13 cellular contexts compared by ENCODE assay signal in genomic region chr10:50385610-50386009, GRCh38.
DNase-seq lines count a peak whose midpoint lies in the region; ATAC-seq and TF ChIP-seq lines count a peak whose summit lies in the region.
"Had no signal": no experiment of that assay in that cellular context is flagged by ENCODE, and none has a peak within 500 bp of the region (broad histone marks: within the 10 kb centered on the region; RNA-seq: fewer than 3 reads in every experiment).

No MANE protein-coding gene starts in this region.

- WGBS in testis, 2 donors: 75% methylated on average over 3 of the region's 3 CpGs

- H3K27me3 ChIP-seq in left lung: no peaks in the 10 kb centered on the region
- no peaks in the 10 kb centered on the region for H3K27me3 ChIP-seq in testis
- H3K27me3 ChIP-seq: esophagus muscularis mucosa had no signal

- no peaks in the 10 kb centered on the region for H3K36me3 Mint-ChIP-seq in natural killer cell treated with Interleukin-12 subunit alpha and Interleukin-12 subunit beta and Interleukin-15 and Interleukin-18, amount 100 ng/mL, for 72 hours

- H3K36me3 ChIP-seq in left lung (no peaks in the 10 kb centered on the region), testis (ENCODE audit: low read depth, missing control alignments) (no peaks in the 10 kb centered on the region)
- H3K36me3 ChIP-seq: esophagus muscularis mucosa had no signal

- H3K4me1 ChIP-seq in left lung (peaks cover 6 to 46% of the 10 kb centered on the region in 2 donors), testis (no peaks in the 10 kb centered on the region)

- no peak overlapping the region for H3K4me3 Mint-ChIP-seq in natural killer cell treated with Interleukin-12 subunit alpha and Interleukin-12 subunit beta and Interleukin-15 and Interleukin-18, amount 100 ng/mL, for 72 hours
- H3K4me3 Mint-ChIP-seq: T-helper 2 cell treated with Interferon-gamma antibody and Interleukin-4, amounts not matched to agents 5 μg/mL and 100 μg/mL, for 36 hours had no signal

- peak overlapping the region in 1 of 2 donors; percentile 56 for H3K27ac Mint-ChIP-seq in natural killer cell treated with Interleukin-12 subunit alpha and Interleukin-12 subunit beta and Interleukin-15 and Interleukin-18, amount 100 ng/mL, for 72 hours
- H3K27ac Mint-ChIP-seq: T-helper 2 cell treated with Interferon-gamma antibody and Interleukin-4, amounts not matched to agents 5 μg/mL and 100 μg/mL, for 36 hours had no signal

- no peaks in the 10 kb centered on the region for H3K27me3 Mint-ChIP-seq in natural killer cell treated with Interleukin-12 subunit alpha and Interleukin-12 subunit beta and Interleukin-15 and Interleukin-18, amount 100 ng/mL, for 72 hours

- intact Hi-C loops in left lung (cut with DNase I): no loop called here
- intact Hi-C loops in testis (cut with DNase I; ENCODE audit: low total_unique reads): no loop called here

- peak; percentile 12 for ATAC-seq in left lung
- no peak for ATAC-seq in HG03045 (IDR thresholded peaks at IDR 0.05; ENCODE audit: unreplicated experiment)
- no peak for ATAC-seq in natural killer cell treated with Interleukin-12 subunit alpha and Interleukin-12 subunit beta and Interleukin-15 and Interleukin-18, amount 100 ng/mL, for 72 hours

- H3K27ac ChIP-seq in cingulate gyrus (ENCODE audit: low read depth, low read length) (peak overlapping the region; percentile 83), left lung (peak overlapping the region in 1 of 2 donors; percentile 1), testis (no peak overlapping the region)

- H3K9me3 ChIP-seq in left lung (no peaks in the 10 kb centered on the region), testis (no peaks in the 10 kb centered on the region)
- H3K9me3 ChIP-seq: esophagus muscularis mucosa had no signal

- peaks cover 18 to 23% of the 10 kb centered on the region in 2 donors for H3K4me1 Mint-ChIP-seq in natural killer cell treated with Interleukin-12 subunit alpha and Interleukin-12 subunit beta and Interleukin-15 and Interleukin-18, amount 100 ng/mL, for 72 hours (ENCODE audit: low read depth in 2 of 2)

- H3K9me3 Mint-ChIP-seq in natural killer cell treated with Interleukin-12 subunit alpha and Interleukin-12 subunit beta and Interleukin-15 and Interleukin-18, amount 100 ng/mL, for 72 hours: no peaks in the 10 kb centered on the region
- H3K9me3 Mint-ChIP-seq: T-helper 2 cell treated with Interferon-gamma antibody and Interleukin-4, amounts not matched to agents 5 μg/mL and 100 μg/mL, for 36 hours had no signal

- TF ChIP-seq CTCF in left lung (IDR thresholded peaks at IDR 0.05): no peak
- TF ChIP-seq CTCF in testis (IDR thresholded peaks at IDR 0.05): no peak

- no peak overlapping the region for H3K4me3 ChIP-seq in left lung
- H3K4me3 ChIP-seq in testis: no peak overlapping the region
- H3K4me3 ChIP-seq: esophagus muscularis mucosa, lung had no signal

- TF ChIP-seq POLR2A in testis (IDR thresholded peaks at IDR 0.05): no peak

- DNase-seq in LHCN-M2 (ENCODE audit: low read depth) (peak; percentile 53), left lung (no peak), testis (peak; percentile 20), SKM-1 treated with dmso at 0.1 percent for 144 hours (lab: John Stamatoyannopoulos, UW; ENCODE audit: unreplicated experiment) (no peak), MV-4-11 (lab: John Stamatoyannopoulos, UW) (no peak)
- DNase-seq in natural killer cell treated with Interleukin-12 subunit alpha and Interleukin-12 subunit beta and Interleukin-15 and Interleukin-18, amount 100 ng/mL, for 72 hours (ENCODE audit: low spot score): no peak
- DNase-seq: DMS153, NCI-H1092 treated with DMSO at 0.1 percent for 48 hours had no signal

Comparison
In these comparisons a context has a peak if more than half of its experiments do, and no peak if none do; other contexts are left out.
1. DNase-seq: peak in LHCN-M2 (single experiment) and testis (single experiment); none in left lung (0 of 2), SKM-1 treated with dmso at 0.1 percent for 144 hours (single experiment), natural killer cell treated with Interleukin-12 subunit alpha and Interleukin-12 subunit beta and Interleukin-15 and Interleukin-18, amount 100 ng/mL, for 72 hours (single experiment) and MV-4-11 (single experiment).